8 cellular contexts compared by ENCODE assay signal in the genomic region with DNA sequence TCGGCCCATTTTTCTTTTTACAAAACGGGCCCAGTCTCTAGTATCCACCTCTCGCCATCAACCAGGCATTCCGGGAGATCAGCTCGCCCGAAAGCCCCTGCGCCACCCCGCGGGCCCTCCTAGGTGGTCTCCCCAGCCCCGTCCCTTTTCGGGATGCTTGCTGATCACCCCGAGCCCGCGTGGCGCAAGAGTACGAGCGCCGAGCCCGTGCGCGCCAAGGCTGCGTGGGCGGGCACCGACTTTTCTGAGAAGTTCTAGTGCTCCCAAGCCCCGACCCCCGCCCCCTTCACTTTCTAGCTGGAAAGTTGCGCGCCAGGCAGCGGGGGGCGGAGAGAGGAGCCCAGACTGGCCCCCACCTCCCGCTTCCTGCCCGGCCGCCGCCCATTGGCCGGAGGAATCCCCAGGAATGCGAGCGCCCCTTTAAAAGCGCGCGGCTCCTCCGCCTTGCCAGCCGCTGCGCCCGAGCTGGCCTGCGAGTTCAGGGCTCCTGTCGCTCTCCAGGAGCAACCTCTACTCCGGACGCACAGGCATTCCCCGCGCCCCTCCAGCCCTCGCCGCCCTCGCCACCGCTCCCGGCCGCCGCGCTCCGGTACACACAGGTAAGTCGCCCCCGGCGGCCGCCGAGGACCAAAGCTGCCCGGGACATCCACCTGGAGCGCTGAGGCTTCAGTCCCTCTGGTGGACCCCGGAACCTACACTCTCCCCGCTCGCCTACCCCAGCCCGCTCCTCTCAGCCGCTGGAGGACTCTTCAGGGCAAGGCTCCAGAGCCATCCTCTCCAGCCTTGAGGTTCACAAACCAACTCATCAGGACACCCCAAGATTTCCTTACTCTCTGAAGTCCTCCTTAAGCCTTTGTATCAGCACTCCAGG. TPM values are rescaled to one million over a fixed set of nuclear protein-coding genes. Genes with fewer than 3 reads are reported as not detected.
DNase-seq lines count a peak whose midpoint lies in the region; ATAC-seq and TF ChIP-seq lines count a peak whose summit lies in the region.

A gene (plus strand): TSS at position 450 of the 871 bp plus-strand sequence. CDS start 779 bp downstream, outside the sequence.

- H3K56ac ChIP-seq in H9 (ENCODE audit: insufficient read length, low read depth, low read length) = no peak within 1 kb of the TSS

- H3K4me1 Mint-ChIP-seq in CD8-positive, alpha-beta T cell (ENCODE audit: low read depth) = peaks cover 18% of the 10 kb centered on the region
- H3K4me1 Mint-ChIP-seq in H9 = peaks cover 33 to 44% of the 10 kb centered on the region in 2 experiments

- H4K20me1 ChIP-seq in H9 (ENCODE audit: control insufficient read depth, insufficient read depth, insufficient read length) = no peaks in the 10 kb centered on the region

- no peaks in the 10 kb centered on the region for H3K36me3 Mint-ChIP-seq in CD8-positive, alpha-beta T cell
- H3K36me3 Mint-ChIP-seq in H9 (ENCODE audit: insufficient read depth in 1 of 3, low read depth in 3 of 3) = peaks cover 24 to 42% (median 40%) of the 10 kb centered on the region in 3 experiments; a peak in 6 of 7 replicates

- no peak within 1 kb of the TSS for H2AFZ ChIP-seq in H9 (ENCODE audit: low read length)

- no peaks in the 10 kb centered on the region for H3K79me1 ChIP-seq in H9 (ENCODE audit: insufficient read depth, low read depth, low read length, poor library complexity, severe bottlenecking)

- peaks cover 10% of the 10 kb centered on the region for H3K4me1 ChIP-seq in CD8-positive, alpha-beta T cell (ENCODE audit: insufficient read depth, low read length)
- no peaks in the 10 kb centered on the region; the same call in 1 of the 2 replicates for H3K4me1 ChIP-seq in H9 (ENCODE audit: insufficient read depth, low read length)
- peaks cover 11% of the 10 kb centered on the region for H3K4me1 ChIP-seq in SJCRH30
- no peaks in the 10 kb centered on the region for H3K4me1 ChIP-seq in ascending aorta
- peaks cover 0 to 46% of the 10 kb centered on the region in 2 donors for H3K4me1 ChIP-seq in right atrium auricular region

- peaks cover 8% of the 10 kb centered on the region for H3K27me3 ChIP-seq in CD8-positive, alpha-beta T cell (ENCODE audit: insufficient read depth, low read length)
- H3K27me3 ChIP-seq in H9 (ENCODE audit: insufficient read depth, low read length) (no peaks in the 10 kb centered on the region), SJCRH30 (no peaks in the 10 kb centered on the region), ascending aorta (no peaks in the 10 kb centered on the region), right atrium auricular region (no peaks in the 10 kb centered on the region)

- no peak within 1 kb of the TSS for H2AK5ac ChIP-seq in H9 (ENCODE audit: insufficient read length, low read length)

- peak within 1 kb of the TSS; percentile 96 for H3K14ac ChIP-seq in H9 (ENCODE audit: insufficient read depth, low read length)

- peak within 1 kb of the TSS; percentile 39; the same call in 1 of the 2 replicates for H3K4ac ChIP-seq in H9 (ENCODE audit: low read depth, low read length)

- intact Hi-C loops in CD8-positive, alpha-beta T cell (cut with DNase I, micrococcal nuclease) = loop anchor here (1.0 to 10.0 kb wide), 8 partner anchors 268 to 1146 kb away; no protein-coding TSS in a partner anchor
- intact Hi-C loops in ascending aorta (cut with DNase I) = loop anchor here (1.0 kb wide), 1 partner anchor 280 kb away; no protein-coding TSS in a partner anchor

- POLR2A ChIA-PET in CD8-positive, alpha-beta T cell (lab: Charles Lee) = interaction anchor here (0.9 kb wide), 1 partner anchor 176 kb away, joined by 3 read pairs; no protein-coding TSS in a partner anchor

- H3K79me2 ChIP-seq in H9 (ENCODE audit: insufficient read depth, low read length) = no peaks in the 10 kb centered on the region; the same call in 1 of the 2 replicates

- no peak within 1 kb of the TSS for H3K27ac Mint-ChIP-seq in CD8-positive, alpha-beta T cell
- peak within 1 kb of the TSS; percentile 76 to 99 (median 95); a peak in 6 of 7 replicates for H3K27ac Mint-ChIP-seq in H9

- H3K23me2 ChIP-seq in H9 (ENCODE audit: insufficient read length, low read depth, low read length, poor library complexity, severe bottlenecking) = peaks cover 15% of the 10 kb centered on the region

- no peak within 1 kb of the TSS for H3K27ac ChIP-seq in CD8-positive, alpha-beta T cell (ENCODE audit: low read depth, low read length)
- peak within 1 kb of the TSS; percentile 6 for H3K27ac ChIP-seq in H9 (ENCODE audit: insufficient read length, low read depth, low read length)
- peak within 1 kb of the TSS; percentile 87 for H3K27ac ChIP-seq in SJCRH30
- peak within 1 kb of the TSS; percentile 83 to 92 for H3K27ac ChIP-seq in ascending aorta
- peak within 1 kb of the TSS; percentile 86 to 89 for H3K27ac ChIP-seq in right atrium auricular region

- no peaks in the 10 kb centered on the region for H3K9me3 Mint-ChIP-seq in CD8-positive, alpha-beta T cell
- H3K9me3 Mint-ChIP-seq in H9 = peaks cover 0 to 5% of the 10 kb centered on the region in 2 experiments; a peak in 2 of 5 replicates

- peak within 1 kb of the TSS; percentile 76 for H3K9ac ChIP-seq in H9 (ENCODE audit: extremely low read depth, insufficient read length, low read length)

- TF ChIP-seq CTCF in CD8-positive, alpha-beta T cell (IDR thresholded peaks at IDR 0.05) = no peak
- TF ChIP-seq CTCF in H9 (conservative IDR thresholded peaks at IDR 0.05) (no peak), ascending aorta (IDR thresholded peaks at IDR 0.05) (no peak), right atrium auricular region (IDR thresholded peaks at IDR 0.05) (no peak)

- H3K4me3 Mint-ChIP-seq in CD8-positive, alpha-beta T cell = peak within 1 kb of the TSS; percentile 68
- H3K4me3 Mint-ChIP-seq in H9 = peak within 1 kb of the TSS; percentile 90 to 91

- H2BK12ac ChIP-seq in H9 (ENCODE audit: insufficient read length, low read depth, low read length) = no peak within 1 kb of the TSS

- DNase-seq in CD8-positive, alpha-beta T cell = peak in 6 of 7 experiments; percentile 11 to 58 (median 26)
- DNase-seq in H9 (peak; percentile 96), SJCRH30 (peak; percentile 91), ascending aorta (ENCODE audit: low spot score in 2 of 2) (peak; percentile 57 to 94), right atrium auricular region (ENCODE audit: low spot score) (peak; percentile 95), renal cortical epithelial cell (ENCODE audit: low read depth) (peak; percentile 59), DMS114 treated with DMSO at 0.1 percent for 48 hours (lab: John Stamatoyannopoulos, UW; ENCODE audit: unreplicated experiment) (no peak), hippocampal formation (lab: John Stamatoyannopoulos, UW) (no peak)

- no CpG with 5 or more reads among the region's 71 CpGs for WGBS in H9 (ENCODE audit: extremely low coverage, insufficient read length, low lambda C conversion rate)

- CTCF ChIA-PET in CD8-positive, alpha-beta T cell (lab: Charles Lee) = interaction anchor here (1.0 to 5.5 kb wide), 16 partner anchors 10 to 1106 kb away, joined by 3 to 49 read pairs (median 10); no protein-coding TSS in a partner anchor

- peak within 1 kb of the TSS; percentile 65 for H4K91ac ChIP-seq in H9 (ENCODE audit: insufficient read length, low read depth, low read length)

- ATAC-seq in CD8-positive, alpha-beta T cell = peak; percentile 48

- no peak within 1 kb of the TSS for H3K23ac ChIP-seq in H9 (ENCODE audit: insufficient read length, low read depth, low read length)

- no peak within 1 kb of the TSS for H2BK5ac ChIP-seq in H9 (ENCODE audit: insufficient read length, low read length)

- H3K4me3 ChIP-seq in CD8-positive, alpha-beta T cell (ENCODE audit: low read depth, low read length) = no peak within 1 kb of the TSS
- H3K4me3 ChIP-seq in SJCRH30 (peak within 1 kb of the TSS; percentile 71), ascending aorta (peak within 1 kb of the TSS; percentile 52 to 66), right atrium auricular region (peak within 1 kb of the TSS; percentile 57 to 61)

- H2BK15ac ChIP-seq in H9 (ENCODE audit: low read depth, low read length) = no peak within 1 kb of the TSS

- peaks cover 41% of the 10 kb centered on the region for H3K27me3 Mint-ChIP-seq in CD8-positive, alpha-beta T cell (ENCODE audit: low read depth)
- H3K27me3 Mint-ChIP-seq in H9 (ENCODE audit: low read depth) = peaks cover 24% of the 10 kb centered on the region

- peak within 1 kb of the TSS; percentile 55 for H3T11ph ChIP-seq in H9 (ENCODE audit: low read length)

- H2BK120ac ChIP-seq in H9 (ENCODE audit: low read depth, low read length, poor library complexity, severe bottlenecking) = peak within 1 kb of the TSS; percentile 98

- no peaks in the 10 kb centered on the region for H3K9me3 ChIP-seq in CD8-positive, alpha-beta T cell (ENCODE audit: low read length)
- H3K9me3 ChIP-seq in H9 (ENCODE audit: control insufficient read depth, low read depth, low read length) = no peaks in the 10 kb centered on the region
- no peaks in the 10 kb centered on the region for H3K9me3 ChIP-seq in SJCRH30 (replicated peaks)
- H3K9me3 ChIP-seq in ascending aorta = no peaks in the 10 kb centered on the region
- no peaks in the 10 kb centered on the region for H3K9me3 ChIP-seq in right atrium auricular region

- no peak within 1 kb of the TSS for H4K8ac ChIP-seq in H9 (replicated peaks; ENCODE audit: insufficient read length, low read depth, low read length)

- H3K4me2 ChIP-seq in H9 (ENCODE audit: insufficient read depth, insufficient read length, low read length) = peak within 1 kb of the TSS; percentile 90

- H3K18ac ChIP-seq in H9 (ENCODE audit: insufficient read length, low read depth, low read length) = peak within 1 kb of the TSS; percentile 97

- peak within 1 kb of the TSS; percentile 39 for H4K5ac ChIP-seq in H9 (ENCODE audit: insufficient read length, low read depth, low read length)

- H3K36me3 ChIP-seq in CD8-positive, alpha-beta T cell (ENCODE audit: insufficient read depth, low read length) = no peaks in the 10 kb centered on the region
- H3K36me3 ChIP-seq in SJCRH30 = peaks cover 22% of the 10 kb centered on the region
- peaks cover 9 to 37% of the 10 kb centered on the region in 2 donors for H3K36me3 ChIP-seq in ascending aorta
- peaks cover 42% of the 10 kb centered on the region for H3K36me3 ChIP-seq in right atrium auricular region

- no peak within 1 kb of the TSS for H2BK20ac ChIP-seq in H9 (ENCODE audit: low read depth, low read length, poor library complexity, severe bottlenecking)

RNA-seq across cellular contexts. Expression of the gene that starts here (rescaled TPM):
- 10 to 100 TPM; 13.5 to 16.1 TPM for total RNA-seq in CD8-positive, alpha-beta T cell
- total RNA-seq in H9 (2021) (67.7 and 72.1 TPM in 2 replicates), ascending aorta (725 TPM), right atrium auricular region (100 to 1,000 TPM in 1 of 2 donors, 10 to 100 TPM in 1; 67.8 to 205 TPM), renal cortical epithelial cell (2,380 and 2,616 TPM in 2 replicates)
- 24.3 and 24.4 TPM in 2 replicates for total RNA-seq in SJCRH30 (2014; rRNA removed; shearing (Covaris generic))

Comparison
In these comparisons a context has a peak if more than half of its experiments do, and no peak if none do; other contexts are left out.
1. DNase-seq: peak in CD8-positive, alpha-beta T cell (6 of 7), H9 (single experiment), SJCRH30 (2 of 2), ascending aorta (2 of 2), right atrium auricular region (single experiment) and renal cortical epithelial cell (single experiment); none in DMS114 treated with DMSO at 0.1 percent for 48 hours (single experiment) and hippocampal formation (0 of 2).